21 cellular contexts compared by ENCODE assay signal in genomic region chrX:123203772-123204171, GRCh38. TPM values are rescaled to one million over a fixed set of nuclear protein-coding genes. Genes with fewer than 3 reads are reported as not detected.
DNase-seq lines count a peak whose midpoint lies in the region; ATAC-seq and TF ChIP-seq lines count a peak whose summit lies in the region.
"Had no signal": no experiment of that assay in that cellular context is flagged by ENCODE, and none has a peak within 500 bp of the region (broad histone marks: within the 10 kb centered on the region; RNA-seq: fewer than 3 reads in every experiment).

No MANE protein-coding gene starts in this region.

- H4K91ac ChIP-seq in H9 (ENCODE audit: insufficient read length, low read depth, low read length) = no peak overlapping the region

- H2BK120ac ChIP-seq in H9 (ENCODE audit: low read depth, low read length, poor library complexity, severe bottlenecking) = no peak overlapping the region

- no peak overlapping the region for H3K4ac ChIP-seq in H9 (ENCODE audit: low read depth, low read length)

- intact Hi-C loops in A673 (cut with micrococcal nuclease; ENCODE audit: unreplicated experiment) (no loop called here), PC-3 (cut with micrococcal nuclease) (no loop called here)

- H2BK20ac ChIP-seq in H9 (ENCODE audit: low read depth, low read length, poor library complexity, severe bottlenecking) = no peak overlapping the region

- peaks cover 0 to 74% of the 10 kb centered on the region in 2 experiments; a peak in 2 of 5 replicates for H3K9me3 Mint-ChIP-seq in H9
- H3K9me3 Mint-ChIP-seq in mesothelial cell of epicardium = peaks cover 20% of the 10 kb centered on the region
- H3K9me3 Mint-ChIP-seq in endothelial cell (ENCODE audit: unreplicated experiment) = no peaks in the 10 kb centered on the region
- no peaks in the 10 kb centered on the region for H3K9me3 Mint-ChIP-seq in activated CD4-positive, alpha-beta memory T cell treated with anti-CD3 and anti-CD28 coated beads, Interleukin-2, amount 10 ng/mL, durations not matched to agents 7 days and 5 days

- no peaks in the 10 kb centered on the region for H3K79me1 ChIP-seq in H9 (ENCODE audit: insufficient read depth, low read depth, low read length, poor library complexity, severe bottlenecking)

- H3K9ac ChIP-seq in H9 (ENCODE audit: extremely low read depth, insufficient read length, low read length) = no peak overlapping the region
- H3K9ac ChIP-seq in PC-3 (ENCODE audit: low read length) = no peak overlapping the region

- H3K27ac Mint-ChIP-seq in H9 (no peak overlapping the region), mesothelial cell of epicardium (no peak overlapping the region), endothelial cell (ENCODE audit: unreplicated experiment) (no peak overlapping the region)
- H3K27ac Mint-ChIP-seq in activated CD4-positive, alpha-beta memory T cell treated with anti-CD3 and anti-CD28 coated beads, Interleukin-2, amount 10 ng/mL, durations not matched to agents 7 days and 5 days = no peak overlapping the region
- H3K27ac Mint-ChIP-seq: CD14-positive monocyte had no signal

- H3K36me3 ChIP-seq in A673 (ENCODE audit: insufficient read depth, low read length, poor library complexity, severe bottlenecking) (no peaks in the 10 kb centered on the region), PC-3 (ENCODE audit: low read depth, low read length) (no peaks in the 10 kb centered on the region)

- no peak overlapping the region for H2BK5ac ChIP-seq in H9 (ENCODE audit: insufficient read length, low read length)

- no peak overlapping the region for H3K18ac ChIP-seq in H9 (ENCODE audit: insufficient read length, low read depth, low read length)

- no peak overlapping the region for H3K4me3 Mint-ChIP-seq in H9
- no peak overlapping the region for H3K4me3 Mint-ChIP-seq in mesothelial cell of epicardium
- H3K4me3 Mint-ChIP-seq in endothelial cell (ENCODE audit: unreplicated experiment) = no peak overlapping the region
- H3K4me3 Mint-ChIP-seq in activated CD4-positive, alpha-beta memory T cell treated with anti-CD3 and anti-CD28 coated beads, Interleukin-2, amount 10 ng/mL, durations not matched to agents 7 days and 5 days = no peak overlapping the region
- H3K4me3 Mint-ChIP-seq: CD14-positive monocyte had no signal

- CTCF ChIA-PET in A673 (lab: Charles Lee) = no interaction called here
- CTCF ChIA-PET in PC-3 (lab: Charles Lee) = no interaction called here
- CTCF ChIA-PET in activated CD4-positive, alpha-beta memory T cell treated with anti-CD3 and anti-CD28 coated beads, Interleukin-2, amount 10 ng/mL, durations not matched to agents 7 days and 5 days (lab: Charles Lee) = no interaction called here

- H3K4me2 ChIP-seq in H9 (ENCODE audit: insufficient read depth, insufficient read length, low read length) = no peak overlapping the region
- no peak overlapping the region for H3K4me2 ChIP-seq in PC-3 (ENCODE audit: low read length)

- H3K4me3 ChIP-seq in A673 (ENCODE audit: low read depth, low read length, poor library complexity, severe bottlenecking) = no peak overlapping the region
- H3K4me3 ChIP-seq in PC-3 (ENCODE audit: low read length) = no peak overlapping the region

- H3K36me3 Mint-ChIP-seq in H9 (ENCODE audit: insufficient read depth in 1 of 3, low read depth in 3 of 3) (peaks cover 0 to 2% (median 0%) of the 10 kb centered on the region in 3 experiments; a peak in 5 of 7 replicates), mesothelial cell of epicardium (no peaks in the 10 kb centered on the region), endothelial cell (ENCODE audit: low read depth, unreplicated experiment) (no peaks in the 10 kb centered on the region)
- no peaks in the 10 kb centered on the region for H3K36me3 Mint-ChIP-seq in activated CD4-positive, alpha-beta memory T cell treated with anti-CD3 and anti-CD28 coated beads, Interleukin-2, amount 10 ng/mL, durations not matched to agents 7 days and 5 days (ENCODE audit: low read depth)
- H3K36me3 Mint-ChIP-seq: CD14-positive monocyte had no signal

- DNase-seq in A673 (ENCODE audit: low spot score) = no peak
- no peak for DNase-seq in H9
- no peak for DNase-seq in PC-3
- DNase-seq in mesothelial cell of epicardium (ENCODE audit: low spot score in 2 of 2, unreplicated experiment in 2 of 2) = no peak
- DNase-seq in endothelial cell (ENCODE audit: low spot score) = no peak
- no peak for DNase-seq in activated CD4-positive, alpha-beta memory T cell treated with anti-CD3 and anti-CD28 coated beads, Interleukin-2, amount 10 ng/mL, durations not matched to agents 7 days and 5 days
- DNase-seq in HCEC 1CT = no peak
- DNase-seq: ACHN, AML-193, DMS79 treated with DMSO at 0.1 percent for 48 hours, IMR-90, Karpas-422, MM.1S, NCI-H1092 treated with DMSO at 0.1 percent for 48 hours, NCI-H2227 treated with DMSO at 0.1 percent for 48 hours, NCI-H510A treated with DMSO at 0.1 percent for 48 hours, NCI-H82, Right ventricle myocardium superior had no signal

- H3K9me3 ChIP-seq in A673 (ENCODE audit: low read depth, low read length, poor library complexity, severe bottlenecking) (no peaks in the 10 kb centered on the region), H9 (ENCODE audit: control insufficient read depth, low read depth, low read length) (peaks cover 38% of the 10 kb centered on the region), PC-3 (ENCODE audit: low read length) (no peaks in the 10 kb centered on the region)

- H3K4me1 Mint-ChIP-seq in H9 (peaks cover 0 to 2% of the 10 kb centered on the region in 2 experiments; a peak in 1 of 4 replicates), mesothelial cell of epicardium (peaks cover 4% of the 10 kb centered on the region), endothelial cell (ENCODE audit: unreplicated experiment) (no peaks in the 10 kb centered on the region)
- H3K4me1 Mint-ChIP-seq in activated CD4-positive, alpha-beta memory T cell treated with anti-CD3 and anti-CD28 coated beads, Interleukin-2, amount 10 ng/mL, durations not matched to agents 7 days and 5 days = no peaks in the 10 kb centered on the region
- H3K4me1 Mint-ChIP-seq: CD14-positive monocyte had no signal

- H2BK12ac ChIP-seq in H9 (ENCODE audit: insufficient read length, low read depth, low read length) = no peak overlapping the region

- H4K20me1 ChIP-seq in H9 (ENCODE audit: control insufficient read depth, insufficient read depth, insufficient read length) (no peaks in the 10 kb centered on the region), PC-3 (ENCODE audit: low read length) (no peaks in the 10 kb centered on the region)

- H3K79me2 ChIP-seq in H9 (ENCODE audit: insufficient read depth, low read length) (no peaks in the 10 kb centered on the region), PC-3 (ENCODE audit: low read length) (no peaks in the 10 kb centered on the region)

- H4K8ac ChIP-seq in H9 (replicated peaks; ENCODE audit: insufficient read length, low read depth, low read length) = no peak overlapping the region

- H3K27ac ChIP-seq in A673 (ENCODE audit: low read depth, low read length, poor library complexity, severe bottlenecking) (no peak overlapping the region), H9 (ENCODE audit: insufficient read length, low read depth, low read length) (no peak overlapping the region), PC-3 (ENCODE audit: low read length) (no peak overlapping the region)

- H3K23me2 ChIP-seq in H9 (ENCODE audit: insufficient read length, low read depth, low read length, poor library complexity, severe bottlenecking) = peaks cover 3% of the 10 kb centered on the region

- H3K56ac ChIP-seq in H9 (ENCODE audit: insufficient read length, low read depth, low read length) = no peak overlapping the region

- no peak overlapping the region for H3K23ac ChIP-seq in H9 (ENCODE audit: insufficient read length, low read depth, low read length)

- H3T11ph ChIP-seq in H9 (ENCODE audit: low read length) = no peak overlapping the region

- H2AFZ ChIP-seq in H9 (ENCODE audit: low read length) = no peak overlapping the region
- H2AFZ ChIP-seq in PC-3 (ENCODE audit: low read length) = no peak overlapping the region

- H3K14ac ChIP-seq in H9 (ENCODE audit: insufficient read depth, low read length) = no peak overlapping the region

- no peak overlapping the region for H2BK15ac ChIP-seq in H9 (ENCODE audit: low read depth, low read length)

- H3K4me1 ChIP-seq in A673 (ENCODE audit: insufficient read depth, low read length, poor library complexity, severe bottlenecking) = no peaks in the 10 kb centered on the region
- no peaks in the 10 kb centered on the region for H3K4me1 ChIP-seq in H9 (ENCODE audit: insufficient read depth, low read length)
- H3K4me1 ChIP-seq in PC-3 (ENCODE audit: insufficient read depth, low read length) = no peaks in the 10 kb centered on the region

- H3K27me3 ChIP-seq in A673 (replicated peaks; ENCODE audit: insufficient read depth, low read depth, low read length, poor library complexity) (no peaks in the 10 kb centered on the region), H9 (ENCODE audit: insufficient read depth, low read length) (peaks cover 2% of the 10 kb centered on the region; the same call in 1 of the 2 replicates), PC-3 (ENCODE audit: low read length) (no peaks in the 10 kb centered on the region)

- no peaks in the 10 kb centered on the region for H3K27me3 Mint-ChIP-seq in H9 (ENCODE audit: low read depth)
- H3K27me3 Mint-ChIP-seq in mesothelial cell of epicardium (ENCODE audit: low read depth) = no peaks in the 10 kb centered on the region
- peaks cover 2% of the 10 kb centered on the region for H3K27me3 Mint-ChIP-seq in endothelial cell (ENCODE audit: unreplicated experiment)
- H3K27me3 Mint-ChIP-seq in activated CD4-positive, alpha-beta memory T cell treated with anti-CD3 and anti-CD28 coated beads, Interleukin-2, amount 10 ng/mL, durations not matched to agents 7 days and 5 days = no peaks in the 10 kb centered on the region

- no peak overlapping the region for H2AK5ac ChIP-seq in H9 (ENCODE audit: insufficient read length, low read length)

- ATAC-seq in PC-3 (no peak), HG02852 (IDR thresholded peaks at IDR 0.05; ENCODE audit: unreplicated experiment) (no peak)

- no CpG with 5 or more reads among the region's 3 CpGs for WGBS in H9 (ENCODE audit: extremely low coverage, insufficient read length, low lambda C conversion rate)

- TF ChIP-seq CTCF in A673 (conservative IDR thresholded peaks at IDR 0.05; ENCODE audit: low read depth, low read length) = 0 out of 2 replicates have a peak, but pooled peaks have one; percentile 26
- TF ChIP-seq CTCF in H9 (conservative IDR thresholded peaks at IDR 0.05) = peak; percentile 60
- TF ChIP-seq CTCF in PC-3 (conservative IDR thresholded peaks at IDR 0.05; ENCODE audit: low read depth, low read length) = peak; percentile 33; the same call in 1 of the 2 replicates
- TF ChIP-seq CTCF in mesothelial cell of epicardium (IDR thresholded peaks at IDR 0.05; ENCODE audit: unreplicated experiment) = peak; percentile 23
- TF ChIP-seq CTCF in endothelial cell (IDR thresholded peaks at IDR 0.05; ENCODE audit: unreplicated experiment) = no peak

- no peaks in the 10 kb centered on the region for H3F3A ChIP-seq in PC-3 (ENCODE audit: low read length, unreplicated experiment)

- no peak overlapping the region for H4K5ac ChIP-seq in H9 (ENCODE audit: insufficient read length, low read depth, low read length)

- POLR2A ChIA-PET in A673 (lab: Charles Lee; ENCODE audit: low non-redundant PET) (no interaction called here), PC-3 (lab: Charles Lee; ENCODE audit: unreplicated experiment) (no interaction called here)
- POLR2A ChIA-PET in activated CD4-positive, alpha-beta memory T cell treated with anti-CD3 and anti-CD28 coated beads, Interleukin-2, amount 10 ng/mL, durations not matched to agents 7 days and 5 days (lab: Charles Lee) = no interaction called here

- no TSS peak for BruUV-seq in A673 (replicated peaks; lab: Mats Ljungman, UMichigan)
- BruUV-seq in PC-3 (replicated peaks; lab: Mats Ljungman, UMichigan) = no TSS peak

- H3K9me2 ChIP-seq in PC-3 (replicated peaks; ENCODE audit: low read length) = no peaks in the 10 kb centered on the region

RNA-seq across cellular contexts. Expression of gene GRIA3, which starts 19.7 kb away (rescaled TPM):
- total RNA-seq in A673 (2021) (not detected in 2 replicates), H9 (2021) (1.4 and 2.4 TPM in 2 replicates), PC-3 (2014; rRNA removed) (not detected in 2 replicates), mesothelial cell of epicardium (1.9 to 2.8 TPM (median 2.3 TPM) in 3 replicates), endothelial cell (ENCODE audit: unreplicated experiment) (0.51 TPM)
- total RNA-seq in activated CD4-positive, alpha-beta memory T cell treated with anti-CD3 and anti-CD28 coated beads, Interleukin-2, amount 10 ng/mL, durations not matched to agents 7 days and 5 days = not detected
- total RNA-seq: G401, IMR-90 had no signal
